Comparison of ENCODE assay signal across 16 cellular contexts in genomic region chr12:47995976-47996375, GRCh38. TPM values are rescaled to one million over a fixed set of nuclear protein-coding genes. Genes with fewer than 3 reads are reported as not detected.
A peak's percentile ranks its signal among the peaks of the same experiment; 100 is the strongest.
DNase-seq lines count a peak whose midpoint lies in the region; ATAC-seq, FAIRE-seq and TF ChIP-seq lines count a peak whose summit lies in the region.
"Had no signal": no experiment of that assay in that cellular context is flagged by ENCODE, and none has a peak within 500 bp of the region (broad histone marks: within the 10 kb centered on the region; RNA-seq: fewer than 3 reads in every experiment).

No MANE protein-coding gene starts in this region.

- 66 to 77% (median 67%) methylated on average over 4 of the region's 4 CpGs for WGBS in spleen, 5 donors

- H3K27me3 Mint-ChIP-seq in astrocyte (ENCODE audit: low read depth, unreplicated experiment), result peaks cover 36% of the 10 kb centered on the region

- H3K36me3 Mint-ChIP-seq in astrocyte (ENCODE audit: low read depth, unreplicated experiment), result peaks cover 5% of the 10 kb centered on the region

- H3K9me3 Mint-ChIP-seq in astrocyte (ENCODE audit: unreplicated experiment), result peaks cover 2% of the 10 kb centered on the region

- H3K4me2 ChIP-seq in astrocyte (ENCODE audit: low read length), result no peak overlapping the region

- no peaks in the 10 kb centered on the region for H3K27me3 ChIP-seq in breast epithelium
- peaks cover 67% of the 10 kb centered on the region for H3K27me3 ChIP-seq in astrocyte (ENCODE audit: insufficient read depth, low read length)
- peaks cover 0 to 71% (median 11%) of the 10 kb centered on the region in 7 donors for H3K27me3 ChIP-seq in spleen (replicated peaks in 1 of 7)
- H3K27me3 ChIP-seq: vagina had no signal

- H3K9me3 ChIP-seq in breast epithelium (no peaks in the 10 kb centered on the region), astrocyte (ENCODE audit: insufficient read depth, low read depth, low read length) (no peaks in the 10 kb centered on the region), spleen (no peaks in the 10 kb centered on the region)
- H3K9me3 ChIP-seq: neutrophil, vagina had no signal

- H3K4me3 ChIP-seq in breast epithelium (no peak overlapping the region), astrocyte (ENCODE audit: insufficient read depth, low read depth, low read length) (no peak overlapping the region), spleen (no peak overlapping the region)
- H3K4me3 ChIP-seq: cardiac muscle cell, vagina had no signal

- no peak overlapping the region for H3K9ac ChIP-seq in astrocyte (ENCODE audit: low read length)

- TF ChIP-seq CTCF in breast epithelium (IDR thresholded peaks at IDR 0.05), result no peak
- no peak for TF ChIP-seq CTCF in astrocyte (IDR thresholded peaks at IDR 0.05; ENCODE audit: insufficient read depth, low read depth, low read length)
- no peak for TF ChIP-seq CTCF in spleen (IDR thresholded peaks at IDR 0.05 in 8 of 11, conservative IDR thresholded peaks at IDR 0.05 in 3 of 11)

- H3K36me3 ChIP-seq in breast epithelium, result no peaks in the 10 kb centered on the region
- H3K36me3 ChIP-seq in astrocyte (ENCODE audit: insufficient read depth, low read length), result no peaks in the 10 kb centered on the region
- H3K36me3 ChIP-seq in spleen, result no peaks in the 10 kb centered on the region
- H3K36me3 ChIP-seq: neutrophil, vagina had no signal

- no peak overlapping the region for H3K27ac ChIP-seq in breast epithelium
- no peak overlapping the region for H3K27ac ChIP-seq in astrocyte (ENCODE audit: low read depth, low read length)
- H3K27ac ChIP-seq in spleen, result no peak overlapping the region
- H3K27ac ChIP-seq: cardiac muscle cell, neutrophil, vagina had no signal

- no peak overlapping the region for H2AFZ ChIP-seq in astrocyte (ENCODE audit: low read depth, low read length)

- peak; percentile 59 to 73 for DNase-seq in T47D (ENCODE audit: low read depth in 1 of 2, low spot score in 1 of 2)
- no peak for DNase-seq in breast epithelium (ENCODE audit: low spot score in 2 of 2)
- peak; percentile 76 for DNase-seq in astrocyte (ENCODE audit: low read depth)
- DNase-seq in globus pallidus (ENCODE audit: low spot score), result peak; percentile 44
- DNase-seq in spleen, result peak; percentile 28
- DNase-seq in germinal center (ENCODE audit: low spot score), result no peak
- DNase-seq: left colon; NCI-H146; stimulated activated CD4-positive, alpha-beta T cell treated with anti-CD3 and anti-CD28 coated beads, Interleukin-1b, Interleukin-23, amount 100 ng/mL, for 48 hours had no signal

- peak; percentile 41 for FAIRE-seq in astrocyte (lab: Jason Lieb, UNC)

- TF ChIP-seq POLR2A in breast epithelium (IDR thresholded peaks at IDR 0.05), result no peak
- no peak for TF ChIP-seq POLR2A in spleen (IDR thresholded peaks at IDR 0.05)

- H3K4me1 ChIP-seq in breast epithelium (peaks cover 1 to 2% of the 10 kb centered on the region in 2 donors), astrocyte (ENCODE audit: insufficient read depth, low read length) (no peaks in the 10 kb centered on the region), spleen (peaks cover 0 to 14% (median 7%) of the 10 kb centered on the region in 6 donors)

- H3K79me2 ChIP-seq in astrocyte (ENCODE audit: insufficient read depth, low read length), result no peaks in the 10 kb centered on the region

- H3K4me3 Mint-ChIP-seq in astrocyte (ENCODE audit: unreplicated experiment), result no peak overlapping the region

- intact Hi-C loops in breast epithelium (cut with DNase I; ENCODE audit: low total_unique reads), result no loop called here
- intact Hi-C loops in spleen (cut with DNase I; ENCODE audit: low total_unique reads), result no loop called here

- no peak for ATAC-seq in GM18511 (IDR thresholded peaks at IDR 0.05; ENCODE audit: unreplicated experiment)
- ATAC-seq in HG03432 (IDR thresholded peaks at IDR 0.05; ENCODE audit: unreplicated experiment), result no peak
- ATAC-seq: activated CD4-positive, CD25-positive, alpha-beta regulatory T cell treated with anti-CD3 and anti-CD28 coated beads, Interleukin-2, amount 50 U/mL, for 24 hours; esophagus mucosa; left colon had no signal

- H4K20me1 ChIP-seq in astrocyte (ENCODE audit: insufficient read depth, low read length), result no peaks in the 10 kb centered on the region

- in situ Hi-C loops in T47D (cut with HindIII; ENCODE audit: low pct_unique_long_range_greater_than_20kb, low sequenced_read_pairs), result no loop called here

- H3K27ac Mint-ChIP-seq in astrocyte (ENCODE audit: unreplicated experiment), result no peak overlapping the region

- no peaks in the 10 kb centered on the region for H3K4me1 Mint-ChIP-seq in astrocyte (ENCODE audit: low read depth, unreplicated experiment)

RNA-seq across cellular contexts. Expression of gene COL2A1, which starts 8.3 kb away (rescaled TPM):
- 1 to 10 TPM in 2 of 3 donors, not detected in 1; 1.6 to 3.2 TPM for total RNA-seq in breast epithelium
- total RNA-seq in astrocyte, result 11.2 and 20.3 TPM in 2 replicates
- under 1 TPM in 3 of 7 donors, not detected in 4; 0.37 to 0.49 (median 0.47) TPM for total RNA-seq in spleen
- polyA plus RNA-seq in spleen, result not detected
- total RNA-seq: esophagus mucosa, vagina had no signal

RNA-seq across cellular contexts. Expression of gene TMEM106C, which starts 32.6 kb away (rescaled TPM):
- total RNA-seq in breast epithelium, result 100 to 1,000 TPM in 1 of 3 donors, 10 to 100 TPM in 2; 35.2 to 131 (median 73.4) TPM
- 19.4 and 30.0 TPM in 2 replicates for total RNA-seq in astrocyte
- 100 to 1,000 TPM in 4 of 7 donors, 10 to 100 TPM in 3; 37.6 to 124 (median 109) TPM for total RNA-seq in spleen
- polyA plus RNA-seq in spleen, result 10 to 100 TPM; 30.1 to 49.1 (median 40.2) TPM

Comparison
In these comparisons a context has a peak if more than half of its experiments do, and no peak if none do; other contexts are left out.
1. DNase-seq: peak in T47D (2 of 2), astrocyte (single experiment), globus pallidus (single experiment) and spleen (single experiment); none in breast epithelium (0 of 2) and germinal center (single experiment).